ENCODE assay signal across 18 cellular contexts in the genomic region with DNA sequence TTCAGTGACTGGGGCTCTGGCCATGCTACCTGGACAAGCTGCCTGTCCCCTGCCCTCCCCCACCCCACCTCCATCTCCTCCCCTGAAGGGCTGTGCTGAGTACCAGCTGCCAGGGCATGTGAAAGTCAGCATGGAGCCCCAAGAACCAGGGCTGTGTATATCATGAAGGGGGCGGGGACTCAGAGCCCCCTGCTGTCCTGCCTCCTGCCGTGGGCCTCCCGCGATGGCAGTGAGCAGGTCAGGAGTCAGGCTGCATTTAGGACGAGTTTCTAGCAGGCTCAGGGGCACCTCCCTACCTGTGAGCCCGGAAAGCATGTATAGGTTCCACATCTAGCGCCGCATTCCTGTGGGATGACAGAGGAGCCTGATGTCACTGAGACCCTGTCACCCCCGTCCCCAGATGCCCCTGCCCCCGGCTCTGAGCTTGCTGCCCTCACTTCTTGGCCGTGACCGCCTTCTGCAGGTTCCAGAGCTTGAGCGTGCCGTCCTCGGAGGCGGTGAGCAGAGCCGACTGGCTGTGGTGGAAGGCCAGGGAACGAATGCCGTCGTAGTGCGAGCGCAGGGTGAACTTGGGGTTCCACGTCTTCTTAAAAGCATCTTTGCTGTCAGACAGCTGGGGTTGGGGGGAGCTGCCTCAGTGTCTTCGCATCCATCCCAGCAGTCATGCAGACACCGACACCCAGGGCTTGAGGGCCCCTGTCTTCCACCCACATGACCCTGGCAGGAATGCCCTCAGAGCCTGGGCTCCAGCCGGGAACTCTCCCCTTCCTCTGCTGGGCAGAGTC.
"Had no signal": no experiment of that assay in that cellular context is flagged by ENCODE, and none has a peak within 500 bp of the region (broad histone marks: within the 10 kb centered on the region; RNA-seq: fewer than 3 reads in every experiment).

No MANE protein-coding gene starts in this region.

- H3K36me3 Mint-ChIP-seq: activated naive CD8-positive, alpha-beta T cell had no signal

- DNase-seq: activated B cell treated with CpG ODN at 0.5 μM for 24 hours; activated CD4-positive, alpha-beta T cell treated with anti-CD3 and anti-CD28 coated beads, Interleukin-2, amount 10 ng/mL, durations not matched to agents 24 days and 14 days; activated effector memory CD4-positive, alpha-beta T cell treated with Interleukin-2 at 50 U/mL for 16 hours; colonic mucosa; effector memory CD4-positive, alpha-beta T cell; hippocampal formation; kidney glomerular epithelial cell; lower lobe of right lung; tibial artery had no signal

- H3K4me1 ChIP-seq: colonic mucosa had no signal

- H3K4me1 Mint-ChIP-seq: mesothelial cell of epicardium had no signal

- ATAC-seq: gastroesophageal sphincter; lower lobe of right lung; stimulated activated effector memory CD8-positive, alpha-beta T cell treated with anti-CD3 and anti-CD28 coated beads, Interleukin-12 subunit alpha, Interleukin-12 subunit beta, amount 100 ng/mL, for 72 hours had no signal

- H3K4me3 Mint-ChIP-seq: activated B cell treated with CpG ODN at 0.5 μM for 24 hours; activated CD4-positive, alpha-beta T cell treated with anti-CD3 and anti-CD28 coated beads, Interleukin-2, amount 10 ng/mL, durations not matched to agents 24 days and 14 days; activated naive CD8-positive, alpha-beta T cell; mesothelial cell of epicardium; stimulated activated effector memory CD8-positive, alpha-beta T cell treated with anti-CD3 and anti-CD28 coated beads, Interleukin-12 subunit alpha, Interleukin-12 subunit beta, amount 100 ng/mL, for 72 hours; T-helper 1 cell treated with Interleukin-12 subunit alpha and Interleukin-12 subunit beta and Interleukin-4 antibody, amounts not matched to agents 30 μg/mL and 1 μg/mL, for 36 hours had no signal

- H3K27ac Mint-ChIP-seq: activated B cell treated with CpG ODN at 0.5 μM for 24 hours; activated CD4-positive, alpha-beta T cell treated with anti-CD3 and anti-CD28 coated beads, Interleukin-2, amount 10 ng/mL, durations not matched to agents 24 days and 14 days; activated naive CD8-positive, alpha-beta T cell; stimulated activated effector memory CD8-positive, alpha-beta T cell treated with anti-CD3 and anti-CD28 coated beads, Interleukin-12 subunit alpha, Interleukin-12 subunit beta, amount 100 ng/mL, for 72 hours had no signal

- H3K27me3 Mint-ChIP-seq: activated B cell treated with CpG ODN at 0.5 μM for 24 hours; activated CD4-positive, alpha-beta T cell treated with anti-CD3 and anti-CD28 coated beads, Interleukin-2, amount 10 ng/mL, durations not matched to agents 24 days and 14 days; activated naive CD8-positive, alpha-beta T cell had no signal

- H3K4me3 ChIP-seq: colonic mucosa, gastroesophageal sphincter, lower lobe of right lung, right atrium auricular region, smooth muscle cell, tibial artery had no signal

- FAIRE-seq: bronchial epithelial cell had no signal

- H3K9me3 ChIP-seq: colonic mucosa, gastroesophageal sphincter, lower lobe of right lung, neutrophil, right atrium auricular region, tibial artery had no signal

- H3K4me2 ChIP-seq: smooth muscle cell had no signal

- H3K27me3 ChIP-seq: colonic mucosa, gastroesophageal sphincter, neutrophil, right atrium auricular region, tibial artery had no signal

- H3K9me3 Mint-ChIP-seq: activated B cell treated with CpG ODN at 0.5 μM for 24 hours; activated CD4-positive, alpha-beta T cell treated with anti-CD3 and anti-CD28 coated beads, Interleukin-2, amount 10 ng/mL, durations not matched to agents 24 days and 14 days; mesothelial cell of epicardium; stimulated activated effector memory CD8-positive, alpha-beta T cell treated with anti-CD3 and anti-CD28 coated beads, Interleukin-12 subunit alpha, Interleukin-12 subunit beta, amount 100 ng/mL, for 72 hours; T-helper 1 cell treated with Interleukin-12 subunit alpha and Interleukin-12 subunit beta and Interleukin-4 antibody, amounts not matched to agents 30 μg/mL and 1 μg/mL, for 36 hours had no signal

- H3K27ac ChIP-seq: colonic mucosa, gastroesophageal sphincter, lower lobe of right lung, neutrophil, right atrium auricular region, tibial artery had no signal
